In genomic region chr1:91817506-91817905, GRCh38 we compare ENCODE assay signal across 19 cellular contexts.
A peak's percentile ranks its signal among the peaks of the same experiment; 100 is the strongest.
DNase-seq lines count a peak whose midpoint lies in the region; ATAC-seq and TF ChIP-seq lines count a peak whose summit lies in the region.
"Had no signal": no experiment of that assay in that cellular context is flagged by ENCODE, and none has a peak within 500 bp of the region (broad histone marks: within the 10 kb centered on the region; RNA-seq: fewer than 3 reads in every experiment).

No MANE protein-coding gene starts in this region.

- no peak for ATAC-seq in effector memory CD8-positive, alpha-beta T cell (replicated peaks)
- peak; percentile 51 to 67 (median 64) for ATAC-seq in right lobe of liver
- ATAC-seq: activated CD4-positive, CD25-positive, alpha-beta regulatory T cell treated with anti-CD3 and anti-CD28 coated beads, Interleukin-2, amount 50 U/mL, for 24 hours; activated naive CD4-positive, alpha-beta T cell treated with anti-CD3 and anti-CD28 coated beads, Interleukin-2, amount 50 U/mL, for 72 hours; naive thymus-derived CD8-positive, alpha-beta T cell; PC-3; stimulated activated naive B cell treated with anti-CD40 and anti-IgM and Interleukin-4, amounts not matched to agents 10 μg/mL and 1 μg/mL and 100 μg/mL, for 72 hours had no signal

- no peaks in the 10 kb centered on the region for H3K9me3 Mint-ChIP-seq in effector memory CD8-positive, alpha-beta T cell
- H3K9me3 Mint-ChIP-seq: activated naive CD4-positive, alpha-beta T cell treated with anti-CD3 and anti-CD28 coated beads, Interleukin-2, amount 50 U/mL, for 72 hours; naive thymus-derived CD8-positive, alpha-beta T cell; stimulated activated naive B cell treated with anti-CD40 and anti-IgM and Interleukin-4, amounts not matched to agents 10 μg/mL and 1 μg/mL and 100 μg/mL, for 72 hours had no signal

- intact Hi-C loops in right lobe of liver (cut with DNase I) (no loop called here), sigmoid colon (cut with DNase I) (no loop called here)

- H3K27me3 ChIP-seq in right lobe of liver, result no peaks in the 10 kb centered on the region
- H3K27me3 ChIP-seq in sigmoid colon, result no peaks in the 10 kb centered on the region
- H3K27me3 ChIP-seq: heart right ventricle had no signal

- no peak for TF ChIP-seq CTCF in C4-2B (conservative IDR thresholded peaks at IDR 0.05)
- TF ChIP-seq CTCF in right lobe of liver (IDR thresholded peaks at IDR 0.05), result no peak
- TF ChIP-seq CTCF in sigmoid colon (IDR thresholded peaks at IDR 0.05), result no peak

- DNase-seq in effector memory CD8-positive, alpha-beta T cell, result no peak
- DNase-seq in right lobe of liver, result no peak
- no peak for DNase-seq in sigmoid colon
- no peak for DNase-seq in T-helper 9 cell
- no peak for DNase-seq in NAMALWA (ENCODE audit: low spot score)
- DNase-seq in islet precursor cell, result no peak
- DNase-seq in GM19240 (ENCODE audit: insufficient read length, low spot score), result no peak
- DNase-seq: C1 segment of cervical spinal cord; HCEC 1CT; heart right ventricle; naive thymus-derived CD8-positive, alpha-beta T cell; NCI-H1436 treated with DMSO at 0.1 percent for 48 hours; NCI-H2227 treated with DMSO at 0.1 percent for 48 hours; PC-3; SK-N-SH; stimulated activated naive B cell treated with anti-CD40 and anti-IgM and Interleukin-4, amounts not matched to agents 10 μg/mL and 1 μg/mL and 100 μg/mL, for 72 hours had no signal

- H3K27me3 Mint-ChIP-seq in effector memory CD8-positive, alpha-beta T cell, result no peaks in the 10 kb centered on the region
- H3K27me3 Mint-ChIP-seq: naive thymus-derived CD8-positive, alpha-beta T cell; stimulated activated naive B cell treated with anti-CD40 and anti-IgM and Interleukin-4, amounts not matched to agents 10 μg/mL and 1 μg/mL and 100 μg/mL, for 72 hours had no signal

- H3K4me3 ChIP-seq in right lobe of liver (no peak overlapping the region), sigmoid colon (no peak overlapping the region)
- H3K4me3 ChIP-seq: heart right ventricle had no signal

- peaks cover 0 to 31% (median 12%) of the 10 kb centered on the region in 4 donors for H3K4me1 ChIP-seq in right lobe of liver
- peaks cover 0 to 73% (median 45%) of the 10 kb centered on the region in 4 donors for H3K4me1 ChIP-seq in sigmoid colon

- H3K27ac ChIP-seq in C4-2B (peak overlapping the region; percentile 27; the same call in 1 of the 2 replicates), right lobe of liver (peak overlapping the region; percentile 49 to 54 (median 54)), sigmoid colon (peak overlapping the region in 3 of 4 donors; percentile 47 to 71 (median 53))

- TF ChIP-seq EP300 in sigmoid colon (IDR thresholded peaks at IDR 0.05), result no peak

- TF ChIP-seq POLR2A in right lobe of liver (IDR thresholded peaks at IDR 0.05) (no peak), sigmoid colon (IDR thresholded peaks at IDR 0.05) (no peak)

- peak overlapping the region; percentile 6 to 48 for H3K27ac Mint-ChIP-seq in effector memory CD8-positive, alpha-beta T cell
- H3K27ac Mint-ChIP-seq: activated naive CD4-positive, alpha-beta T cell treated with anti-CD3 and anti-CD28 coated beads, Interleukin-2, amount 50 U/mL, for 72 hours; stimulated activated naive B cell treated with anti-CD40 and anti-IgM and Interleukin-4, amounts not matched to agents 10 μg/mL and 1 μg/mL and 100 μg/mL, for 72 hours had no signal

- H3K4me3 Mint-ChIP-seq in effector memory CD8-positive, alpha-beta T cell, result no peak overlapping the region
- H3K4me3 Mint-ChIP-seq: naive thymus-derived CD8-positive, alpha-beta T cell; stimulated activated naive B cell treated with anti-CD40 and anti-IgM and Interleukin-4, amounts not matched to agents 10 μg/mL and 1 μg/mL and 100 μg/mL, for 72 hours had no signal

- peaks cover 8% of the 10 kb centered on the region for H3K36me3 Mint-ChIP-seq in effector memory CD8-positive, alpha-beta T cell (ENCODE audit: insufficient read depth)
- H3K36me3 Mint-ChIP-seq: activated naive CD4-positive, alpha-beta T cell treated with anti-CD3 and anti-CD28 coated beads, Interleukin-2, amount 50 U/mL, for 72 hours; naive thymus-derived CD8-positive, alpha-beta T cell; stimulated activated naive B cell treated with anti-CD40 and anti-IgM and Interleukin-4, amounts not matched to agents 10 μg/mL and 1 μg/mL and 100 μg/mL, for 72 hours had no signal

- H3K4me1 Mint-ChIP-seq in effector memory CD8-positive, alpha-beta T cell (ENCODE audit: low read depth in 2 of 2), result peaks cover 47 to 70% of the 10 kb centered on the region in 2 donors

- no peaks in the 10 kb centered on the region for H3K9me3 ChIP-seq in right lobe of liver
- no peaks in the 10 kb centered on the region for H3K9me3 ChIP-seq in sigmoid colon
- H3K9me3 ChIP-seq: heart right ventricle, SK-N-SH had no signal

- WGBS in right lobe of liver (ENCODE audit: insufficient coverage, low coverage, low lambda C conversion rate, missing lambda C conversion rate), result 37% methylated on average over 2 of the region's 2 CpGs
- WGBS in sigmoid colon, 2 donors, result 42 to 62% methylated on average over 2 of the region's 2 CpGs

- no peaks in the 10 kb centered on the region for H3K36me3 ChIP-seq in right lobe of liver
- H3K36me3 ChIP-seq in sigmoid colon, result no peaks in the 10 kb centered on the region
- H3K36me3 ChIP-seq: heart right ventricle had no signal
